1 cellular context compared by ENCODE assay signal in the genomic region with DNA sequence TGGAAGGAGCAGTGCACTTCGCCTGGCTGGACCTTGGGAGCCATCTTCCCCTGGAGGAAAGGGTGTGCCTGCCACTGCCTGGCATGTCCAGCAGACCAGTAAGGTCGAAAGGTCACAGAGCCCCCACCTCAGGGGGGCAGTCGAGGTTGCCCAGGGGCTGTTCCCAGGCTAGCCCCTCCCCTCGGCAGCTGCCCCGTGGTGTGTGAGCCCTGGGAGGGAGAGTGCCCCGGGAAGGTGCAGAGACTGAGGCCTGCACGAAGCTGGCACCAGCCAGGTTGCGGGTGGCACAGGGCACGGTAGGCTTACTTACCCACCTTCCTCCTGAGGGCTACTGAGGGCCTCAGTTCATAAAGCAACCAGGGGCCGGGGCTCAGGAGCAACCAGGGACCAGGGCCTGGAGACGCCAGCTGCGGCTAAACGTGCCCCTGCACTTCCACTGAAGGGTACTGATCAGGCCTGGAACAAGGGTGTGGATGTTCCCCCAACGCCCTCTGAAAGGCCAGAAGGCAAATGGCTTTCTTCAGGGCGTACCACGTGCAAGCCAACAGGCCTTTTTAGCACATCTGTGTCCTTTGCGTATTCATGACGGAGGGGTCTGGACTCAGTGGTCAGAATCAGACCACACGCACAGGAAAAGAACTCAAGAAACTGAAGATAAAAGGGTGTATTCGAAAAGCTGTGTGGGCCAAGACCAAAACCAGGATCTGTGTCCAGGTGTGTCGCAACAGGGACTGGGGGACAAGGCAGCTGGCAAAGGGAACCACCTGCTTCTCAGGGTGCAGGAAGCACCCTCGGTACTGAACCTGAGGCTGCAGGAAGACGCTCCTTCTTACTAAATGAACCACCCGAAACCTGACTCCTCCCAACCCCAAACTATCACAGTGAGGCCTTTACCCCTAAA.
TF ChIP-seq lines count a peak whose summit lies in the region.

No MANE protein-coding gene starts in this region.

TF ChIP-seq in HepG2, 621 proteins besides CTCF, POLR2A, EP300 and RAD21 (continued from another document):
- TF ChIP-seq HMGXB3 (CRISPR knock-in tag; IDR thresholded peaks at IDR 0.05; ENCODE audit: borderline replicate concordance), result no peak
- no peak for TF ChIP-seq ZMAT3 (CRISPR knock-in tag; conservative IDR thresholded peaks at IDR 0.05)
- TF ChIP-seq KDM4B (CRISPR knock-in tag; IDR thresholded peaks at IDR 0.05), result no peak
- TF ChIP-seq SRY (CRISPR knock-in tag; IDR thresholded peaks at IDR 0.05), result no peak
- 0 out of 2 replicates have a peak, but pooled peaks have one; percentile 36 for TF ChIP-seq ZNF891 (CRISPR knock-in tag; IDR thresholded peaks at IDR 0.05)
- no peak for TF ChIP-seq POGZ (CRISPR knock-in tag; IDR thresholded peaks at IDR 0.05)
- no peak for TF ChIP-seq ZNF44 (CRISPR knock-in tag; IDR thresholded peaks at IDR 0.05)
- TF ChIP-seq CEBPB (IDR thresholded peaks at IDR 0.05; ENCODE audit: borderline replicate concordance, low read depth, low read length), result peak; percentile 93
- no peak for TF ChIP-seq ELF1 (CRISPR knock-in tag; IDR thresholded peaks at IDR 0.05)
- TF ChIP-seq DZIP1 (CRISPR knock-in tag; IDR thresholded peaks at IDR 0.05), result no peak
- TF ChIP-seq THAP9 (CRISPR knock-in tag; IDR thresholded peaks at IDR 0.05; ENCODE audit: borderline replicate concordance), result 0 out of 2 replicates have a peak, but pooled peaks have one; percentile 22
- TF ChIP-seq ZNF570 (CRISPR knock-in tag; IDR thresholded peaks at IDR 0.05; ENCODE audit: borderline replicate concordance), result no peak
- TF ChIP-seq ZFP1 (CRISPR knock-in tag; IDR thresholded peaks at IDR 0.05), result no peak
- TF ChIP-seq ZFYVE20 (CRISPR knock-in tag; IDR thresholded peaks at IDR 0.05; ENCODE audit: borderline replicate concordance, low read depth), result no peak
- TF ChIP-seq POGK (CRISPR knock-in tag; conservative IDR thresholded peaks at IDR 0.05), result no peak
- TF ChIP-seq MXI1 (IDR thresholded peaks at IDR 0.05; ENCODE audit: borderline replicate concordance, low read depth, low read length), result no peak
- TF ChIP-seq, protein P1, sequence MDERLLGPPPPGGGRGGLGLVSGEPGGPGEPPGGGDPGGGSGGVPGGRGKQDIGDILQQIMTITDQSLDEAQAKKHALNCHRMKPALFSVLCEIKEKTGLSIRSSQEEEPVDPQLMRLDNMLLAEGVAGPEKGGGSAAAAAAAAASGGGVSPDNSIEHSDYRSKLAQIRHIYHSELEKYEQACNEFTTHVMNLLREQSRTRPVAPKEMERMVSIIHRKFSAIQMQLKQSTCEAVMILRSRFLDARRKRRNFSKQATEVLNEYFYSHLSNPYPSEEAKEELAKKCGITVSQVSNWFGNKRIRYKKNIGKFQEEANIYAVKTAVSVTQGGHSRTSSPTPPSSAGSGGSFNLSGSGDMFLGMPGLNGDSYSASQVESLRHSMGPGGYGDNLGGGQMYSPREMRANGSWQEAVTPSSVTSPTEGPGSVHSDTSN (CRISPR knock-in tag; IDR thresholded peaks at IDR 0.05), result no peak
- no peak for TF ChIP-seq HOXA3 (CRISPR knock-in tag; IDR thresholded peaks at IDR 0.05)
- no peak for TF ChIP-seq IKZF1 (IDR thresholded peaks at IDR 0.05)
TF ChIP-seq in HepG2: peak in this region for 18.
